In the genomic region with DNA sequence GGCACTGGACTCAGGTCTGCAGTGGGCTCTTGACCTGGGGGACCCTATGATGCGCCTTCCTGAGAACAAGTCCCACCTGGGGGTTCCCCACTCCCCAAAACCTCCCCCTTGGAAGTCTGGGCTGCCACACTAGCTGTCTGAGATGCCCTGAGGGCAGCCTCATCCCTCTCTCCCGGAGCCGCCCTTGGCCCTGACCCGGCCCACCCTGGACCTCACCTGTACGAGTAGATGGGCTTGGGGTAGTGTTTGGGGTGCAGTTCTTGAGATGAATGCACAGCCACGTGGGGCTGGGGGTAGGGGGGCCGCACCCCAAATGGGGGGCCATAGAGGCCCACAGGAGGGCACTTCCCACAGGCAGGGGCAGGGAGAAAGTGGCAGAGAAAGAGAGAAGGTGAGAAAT, we compare ENCODE assay signal across 37 cellular contexts. TPM values are rescaled to one million over a fixed set of nuclear protein-coding genes. Genes with fewer than 3 reads are reported as not detected.
"Had no signal": no experiment of that assay in that cellular context is flagged by ENCODE, and none has a peak within 500 bp of the region (broad histone marks: within the 10 kb centered on the region; RNA-seq: fewer than 3 reads in every experiment).

No MANE protein-coding gene starts in this region.

- H3K4me1 ChIP-seq: adrenal gland, body of pancreas, breast epithelium had no signal

- DNase-seq: activated B cell treated with CpG ODN at 0.5 μM for 24 hours; activated CD4-positive, alpha-beta memory T cell treated with anti-CD3 and anti-CD28 coated beads for 36 hours; activated CD4-positive, alpha-beta T cell treated with anti-CD3 and anti-CD28 coated beads for 4 hours; activated CD4-positive, alpha-beta T cell treated with anti-CD3 and anti-CD28 coated beads, Interleukin-2, amount 10 ng/mL, durations not matched to agents 24 days and 14 days; activated CD4-positive, alpha-beta T cell treated with anti-CD3 and anti-CD28 coated beads, Interleukin-2, amount 50 U/mL, for 1 hour; activated CD4-positive, alpha-beta T cell treated with anti-CD3 and anti-CD28 coated beads, Interleukin-2, amount 50 U/mL, for 4 hours; activated CD4-positive, CD25-positive, alpha-beta regulatory T cell treated with anti-CD3 and anti-CD28 coated beads, Interleukin-2, amount 50 U/mL, for 72 hours; activated CD8-positive, alpha-beta memory T cell treated with anti-CD3 and anti-CD28 coated beads, Interleukin-2, amount 50 U/mL, for 4 hours; activated CD8-positive, alpha-beta T cell treated with anti-CD3 and anti-CD28 coated beads for 36 hours; activated effector memory CD4-positive, alpha-beta T cell treated with anti-CD3 and anti-CD28 coated beads, Interleukin-2, amount 50 U/mL, for 16 hours; activated gamma-delta T cell treated with Interleukin-2 at 50 U/mL for 16 hours; activated naive CD4-positive, alpha-beta T cell; activated naive CD4-positive, alpha-beta T cell treated with anti-CD3 and anti-CD28 coated beads for 36 hours; activated naive CD4-positive, alpha-beta T cell treated with anti-CD3 and anti-CD28 coated beads, Interleukin-2, amount 50 U/mL, for 16 hours; activated naive CD8-positive, alpha-beta T cell treated with anti-CD3 and anti-CD28 coated beads for 36 hours; activated T-cell treated with anti-CD3 and anti-CD28 coated beads for 4 hours; activated T-cell treated with anti-CD3 and anti-CD28 coated beads, Interleukin-2, amount 50 U/mL, for 1 hour; activated T-cell treated with anti-CD3 and anti-CD28 coated beads, Interleukin-2, amount 50 U/mL, for 4 hours; activated T-cell treated with anti-CD3 and anti-CD28 coated beads, Interleukin-2, amount 50 U/mL, for 72 hours; adrenal gland; amniotic stem cell; body of pancreas; brain microvascular endothelial cell; central memory CD4-positive, alpha-beta T cell; T-helper 1 cell; T-helper 2 cell; T-helper 9 cell had no signal

- ATAC-seq: activated CD8-positive, alpha-beta T cell treated with anti-CD3 and anti-CD28 coated beads for 36 hours; activated naive CD4-positive, alpha-beta T cell treated with anti-CD3 and anti-CD28 coated beads, Interleukin-2, amount 50 U/mL, for 72 hours; activated T-cell treated with anti-CD3 and anti-CD28 coated beads, Interleukin-2, amount 50 U/mL, for 4 hours; activated T-cell treated with anti-CD3 and anti-CD28 coated beads, Interleukin-2, amount 50 U/mL, for 72 hours; activated T-helper 17 cell treated with anti-CD3 and anti-CD28 coated beads, Interleukin-2, amount 50 U/mL, for 72 hours; body of pancreas had no signal

- FAIRE-seq: astrocyte, TTC549 had no signal

- H3K36me3 ChIP-seq: adrenal gland, brain microvascular endothelial cell, breast epithelium had no signal

- H3K4me3 ChIP-seq: adrenal gland, body of pancreas, breast epithelium had no signal

- H3K9me3 ChIP-seq: adrenal gland, body of pancreas, breast epithelium had no signal

- H3K27me3 ChIP-seq: body of pancreas had no signal

- H3K27ac ChIP-seq: adrenal gland, body of pancreas, brain microvascular endothelial cell, breast epithelium, VCaP had no signal

RNA-seq across cellular contexts. Expression of a gene that starts 21.9 kb away (rescaled TPM):
- total RNA-seq: activated B cell treated with CpG ODN at 0.5 μM for 24 hours; activated CD4-positive, alpha-beta memory T cell treated with anti-CD3 and anti-CD28 coated beads for 36 hours; activated CD4-positive, alpha-beta T cell treated with anti-CD3 and anti-CD28 coated beads, Interleukin-2, amount 10 ng/mL, durations not matched to agents 24 days and 14 days; activated CD8-positive, alpha-beta memory T cell treated with anti-CD3 and anti-CD28 coated beads for 36 hours; activated CD8-positive, alpha-beta T cell treated with anti-CD3 and anti-CD28 coated beads for 36 hours; activated naive CD4-positive, alpha-beta T cell treated with anti-CD3 and anti-CD28 coated beads for 36 hours; activated naive CD4-positive, alpha-beta T cell treated with anti-CD3 and anti-CD28 coated beads, Interleukin-2, amount 50 U/mL, for 72 hours; activated naive CD8-positive, alpha-beta T cell treated with anti-CD3 and anti-CD28 coated beads for 36 hours; activated T-cell treated with anti-CD3 and anti-CD28 coated beads, Interleukin-2, amount 50 U/mL, for 4 hours; activated T-cell treated with anti-CD3 and anti-CD28 coated beads, Interleukin-2, amount 50 U/mL, for 72 hours; activated T-helper 1 cell treated with anti-CD3 and anti-CD28 coated beads, Interleukin-12 subunit alpha, Interleukin-12 subunit beta, Interleukin-2, Interleukin-4 antibody, amounts not matched to agents 30 ng/mL and 10 ng/mL and 1 ng/mL, durations not matched to agents 14 hours and 24 hours and 36 hours; activated T-helper 17 cell treated with anti-CD3 and anti-CD28 coated beads, Interleukin-2, amount 50 U/mL, for 72 hours; adrenal gland; aorta; astrocyte; body of pancreas; breast epithelium; cardiac septum had no signal
- polyA plus RNA-seq: aorta had no signal
